Comparison of ENCODE assay signal across 20 cellular contexts in genomic region chr1:178397678-178398077, GRCh38.
DNase-seq lines count a peak whose midpoint lies in the region; ATAC-seq, FAIRE-seq and TF ChIP-seq lines count a peak whose summit lies in the region.
"Had no signal": no experiment of that assay in that cellular context is flagged by ENCODE, and none has a peak within 500 bp of the region (broad histone marks: within the 10 kb centered on the region; RNA-seq: fewer than 3 reads in every experiment).

No MANE protein-coding gene starts in this region.

- TF ChIP-seq CTCF in bronchial epithelial cell (IDR thresholded peaks at IDR 0.05; ENCODE audit: insufficient read depth, low read length, severe bottlenecking): no peak

- DNase-seq in HCEC 1CT (peak; percentile 39), RKO (ENCODE audit: low spot score) (peak; percentile 15), bronchial epithelial cell (ENCODE audit: low read depth) (peak; percentile 87), kidney tubule cell (ENCODE audit: low spot score) (peak; percentile 16)
- DNase-seq in activated CD4-positive, alpha-beta T cell treated with anti-CD3 and anti-CD28 coated beads for 48 hours: no peak
- DNase-seq in activated CD8-positive, alpha-beta memory T cell treated with anti-CD3 and anti-CD28 coated beads, Interleukin-2, amount 50 U/mL, for 48 hours: no peak
- DNase-seq: activated CD4-positive, alpha-beta T cell treated with anti-CD3 and anti-CD28 coated beads, Interleukin-2, amount 10 ng/mL, durations not matched to agents 7 days and 5 days; AML-193; endodermal cell; gastrocnemius medialis; left cardiac atrium; MV-4-11; NCI-H187; posterior cingulate gyrus; sigmoid colon; stimulated activated naive CD4-positive, alpha-beta T cell treated with Interleukin-2 at 50 U/mL for 16 hours; tibial artery had no signal

- no peaks in the 10 kb centered on the region for H3K36me3 ChIP-seq in bronchial epithelial cell (ENCODE audit: control insufficient read depth, insufficient read depth, low read length)
- H3K36me3 ChIP-seq: gastrocnemius medialis, sigmoid colon, tibial artery had no signal

- H3K27me3 ChIP-seq in bronchial epithelial cell (ENCODE audit: control insufficient read depth, insufficient read depth, low read length): no peaks in the 10 kb centered on the region
- H3K27me3 ChIP-seq: gastrocnemius medialis, sigmoid colon, tibial artery had no signal

- H3K4me3 ChIP-seq in bronchial epithelial cell (ENCODE audit: low read depth, low read length): no peak overlapping the region
- H3K4me3 ChIP-seq: gastrocnemius medialis, sigmoid colon, tibial artery had no signal

- no peak for ATAC-seq in GM21619 (IDR thresholded peaks at IDR 0.05; ENCODE audit: unreplicated experiment)
- no peak for ATAC-seq in GM19467 (IDR thresholded peaks at IDR 0.05; ENCODE audit: unreplicated experiment)
- ATAC-seq: gastrocnemius medialis, left cardiac atrium, Panc1 had no signal

- no peak for FAIRE-seq in bronchial epithelial cell (lab: Jason Lieb, UNC)

Comparison
In these comparisons a context has a peak if more than half of its experiments do, and no peak if none do; other contexts are left out.
1. DNase-seq: peak in HCEC 1CT (single experiment), RKO (single experiment), bronchial epithelial cell (single experiment) and kidney tubule cell (single experiment); none in activated CD4-positive, alpha-beta T cell treated with anti-CD3 and anti-CD28 coated beads for 48 hours (single experiment) and activated CD8-positive, alpha-beta memory T cell treated with anti-CD3 and anti-CD28 coated beads, Interleukin-2, amount 50 U/mL, for 48 hours (single experiment).